In genomic region chr15:51907136-51907862, GRCh38 we compare ENCODE assay signal across 1 cellular context.
TF ChIP-seq lines count a peak whose summit lies in the region.

No MANE protein-coding gene starts in this region.

TF ChIP-seq in HepG2, 621 proteins besides CTCF, POLR2A, EP300 and RAD21 (continued from another document and continues in another):
- TF ChIP-seq AHDC1 (CRISPR knock-in tag; IDR thresholded peaks at IDR 0.05; ENCODE audit: borderline replicate concordance) (peak; percentile 77; the same call in 1 of the 2 replicates), ZEB1 (IDR thresholded peaks at IDR 0.05; ENCODE audit: insufficient replicate concordance, low read depth) (peak; percentile 94), ARID4A (CRISPR knock-in tag; IDR thresholded peaks at IDR 0.05; ENCODE audit: borderline replicate concordance) (peak; percentile 56; the same call in 1 of the 2 replicates), FOXK1 (CRISPR knock-in tag; IDR thresholded peaks at IDR 0.05; ENCODE audit: borderline replicate concordance, low read depth) (0 out of 2 replicates have a peak, but pooled peaks have one; percentile 37), RXRB (CRISPR knock-in tag; IDR thresholded peaks at IDR 0.05; ENCODE audit: borderline replicate concordance) (peak; percentile 75; the same call in 1 of the 2 replicates), TGIF2 (CRISPR knock-in tag; IDR thresholded peaks at IDR 0.05) (peak; percentile 88; the same call in 1 of the 2 replicates), IRF2 (CRISPR knock-in tag; IDR thresholded peaks at IDR 0.05) (0 out of 2 replicates have a peak, but pooled peaks have one; percentile 32), ZNF367 (CRISPR knock-in tag; IDR thresholded peaks at IDR 0.05; ENCODE audit: borderline replicate concordance) (no peak), MNT (IDR thresholded peaks at IDR 0.05) (peak; percentile 12; the same call in 1 of the 2 replicates), ZBTB26 (CRISPR knock-in tag; IDR thresholded peaks at IDR 0.05; ENCODE audit: borderline replicate concordance) (peak; percentile 94), REPIN1 (CRISPR knock-in tag; IDR thresholded peaks at IDR 0.05; ENCODE audit: borderline replicate concordance, low read depth) (no peak; the same call in 1 of the 2 replicates), HMG20A (CRISPR knock-in tag; IDR thresholded peaks at IDR 0.05; ENCODE audit: borderline replicate concordance) (peak; percentile 48; the same call in 1 of the 2 replicates), ZSCAN30 (CRISPR knock-in tag; IDR thresholded peaks at IDR 0.05) (no peak), MEIS2 (CRISPR knock-in tag; IDR thresholded peaks at IDR 0.05) (peak; percentile 72; the same call in 1 of the 2 replicates), ARID3A (IDR thresholded peaks at IDR 0.05; ENCODE audit: low read depth, low read length) (peak; percentile 69), MXI1 (IDR thresholded peaks at IDR 0.05; ENCODE audit: borderline replicate concordance, low read depth, low read length) (peak; percentile 62; the same call in 1 of the 3 replicates), GATAD2A (CRISPR knock-in tag; IDR thresholded peaks at IDR 0.05) (peak; percentile 68), ZBTB21 (CRISPR knock-in tag; IDR thresholded peaks at IDR 0.05) (peak; percentile 60; the same call in 1 of the 2 replicates), SAP130 (CRISPR knock-in tag; IDR thresholded peaks at IDR 0.05; ENCODE audit: low read depth) (peak; percentile 92), ZMYM4 (CRISPR knock-in tag; IDR thresholded peaks at IDR 0.05) (peak; percentile 59), U2AF2 (IDR thresholded peaks at IDR 0.05; ENCODE audit: low read depth, low read length) (no peak), EZH2 (conservative IDR thresholded peaks at IDR 0.05; ENCODE audit: low read depth, low read length) (no peak), HMG20B (CRISPR knock-in tag; conservative IDR thresholded peaks at IDR 0.05) (0 out of 2 replicates have a peak, but pooled peaks have one; percentile 71), ZNF292 (CRISPR knock-in tag; IDR thresholded peaks at IDR 0.05; ENCODE audit: borderline replicate concordance, low read depth) (peak; percentile 27; the same call in 1 of the 2 replicates), SMAD3 (CRISPR knock-in tag; IDR thresholded peaks at IDR 0.05) (0 out of 2 replicates have a peak, but pooled peaks have one; percentile 31), ZFP82 (CRISPR knock-in tag; IDR thresholded peaks at IDR 0.05; ENCODE audit: borderline replicate concordance) (no peak), ZNF362 (CRISPR knock-in tag; IDR thresholded peaks at IDR 0.05; ENCODE audit: borderline replicate concordance) (no peak), CENPX (CRISPR knock-in tag; IDR thresholded peaks at IDR 0.05) (no peak), MIER2 (CRISPR knock-in tag; IDR thresholded peaks at IDR 0.05) (peak; percentile 44; the same call in 1 of the 2 replicates), MIXL1 (CRISPR knock-in tag; IDR thresholded peaks at IDR 0.05) (peak; percentile 86), RORA (CRISPR knock-in tag; IDR thresholded peaks at IDR 0.05) (no peak), NAIF1 (CRISPR knock-in tag; IDR thresholded peaks at IDR 0.05; ENCODE audit: borderline replicate concordance) (no peak), PAXIP1 (CRISPR knock-in tag; conservative IDR thresholded peaks at IDR 0.05) (peak; percentile 77), ZNF652 (CRISPR knock-in tag; IDR thresholded peaks at IDR 0.05; ENCODE audit: borderline replicate concordance, low read depth) (peak; percentile 29; the same call in 1 of the 2 replicates), GPBP1L1 (CRISPR knock-in tag; IDR thresholded peaks at IDR 0.05) (no peak), TBP (CRISPR knock-in tag; IDR thresholded peaks at IDR 0.05) (no peak), ZNF24 (IDR thresholded peaks at IDR 0.05) (no peak), RXRA (CRISPR knock-in tag; IDR thresholded peaks at IDR 0.05) (peak; percentile 26; the same call in 1 of the 2 replicates), SOX6 (IDR thresholded peaks at IDR 0.05) (no peak), SOX6 (CRISPR knock-in tag; IDR thresholded peaks at IDR 0.05) (peak; percentile 65), RARA (CRISPR knock-in tag; IDR thresholded peaks at IDR 0.05) (no peak)
